20 cellular contexts compared by ENCODE assay signal in genomic region chr6:135887069-135887468, GRCh38. TPM values are rescaled to one million over a fixed set of nuclear protein-coding genes. Genes with fewer than 3 reads are reported as not detected.
DNase-seq lines count a peak whose midpoint lies in the region; ATAC-seq, FAIRE-seq and TF ChIP-seq lines count a peak whose summit lies in the region.
"Had no signal": no experiment of that assay in that cellular context is flagged by ENCODE, and none has a peak within 500 bp of the region (broad histone marks: within the 10 kb centered on the region; RNA-seq: fewer than 3 reads in every experiment).

No MANE protein-coding gene starts in this region.

- H2AFZ ChIP-seq in HepG2 (ENCODE audit: low read length): no peak overlapping the region

- intact Hi-C loops in HepG2 (cut with micrococcal nuclease; ENCODE audit: unreplicated experiment): no loop called here

- TF ChIP-seq CTCF in HepG2 (CRISPR knock-in tag; IDR thresholded peaks at IDR 0.05) (no peak), coronary artery (IDR thresholded peaks at IDR 0.05) (no peak)

- no peaks in the 10 kb centered on the region for H3K27me3 ChIP-seq in HepG2 (ENCODE audit: control insufficient read depth in 1 of 2, insufficient read depth in 2 of 2, low read length in 2 of 2)
- H3K27me3 ChIP-seq: BE2C had no signal

- no peaks in the 10 kb centered on the region for H3K9me3 ChIP-seq in HepG2 (ENCODE audit: low read length)
- H3K9me3 ChIP-seq: BE2C had no signal

- no peak for ATAC-seq in HepG2

- in situ Hi-C loops in HepG2 (cut with HindIII; ENCODE audit: extremely low pct_ligation_motif_present, low pct_unique_long_range_greater_than_20kb): no loop called here

- TF ChIP-seq EP300 in HepG2 (IDR thresholded peaks at IDR 0.05; ENCODE audit: low read depth in 2 of 2, low read length in 2 of 2): no peak
- no peak for TF ChIP-seq EP300 in HepG2 (CRISPR knock-in tag; IDR thresholded peaks at IDR 0.05; ENCODE audit: borderline replicate concordance)

- H3K4me3 ChIP-seq in HepG2 (replicated peaks in 1 of 3; ENCODE audit: insufficient read depth in 1 of 3, low read depth in 2 of 3, low read length in 3 of 3): no peak overlapping the region
- no peak overlapping the region for H3K4me3 ChIP-seq in coronary artery

- no TSS peak for BruUV-seq in HepG2 (replicated peaks; lab: Mats Ljungman, UMichigan)

- H3K9ac ChIP-seq in HepG2 (ENCODE audit: insufficient read depth, low read depth, low read length): no peak overlapping the region

- no peak for TF ChIP-seq POLR2A in HepG2 (IDR thresholded peaks at IDR 0.05; ENCODE audit: insufficient read depth in 1 of 2, low read depth in 2 of 2, low read length in 2 of 2)

- CTCF ChIA-PET in HepG2 (lab: Yijun Ruan, JAX; ENCODE audit: low intra/inter-chr PET ratio, low total read pairs): no interaction called here

- no peak for TF ChIP-seq RAD21 in HepG2 (CRISPR knock-in tag; IDR thresholded peaks at IDR 0.05)

- peak; percentile 13 for DNase-seq in DMS53 (lab: John Stamatoyannopoulos, UW)
- no peak for DNase-seq in DMS53 treated with DMSO at 0.1 percent for 48 hours (lab: John Stamatoyannopoulos, UW; ENCODE audit: unreplicated experiment)
- DNase-seq in NCI-H774 (lab: John Stamatoyannopoulos, UW): peak; percentile 31
- DNase-seq in HepG2 (ENCODE audit: low spot score): peak; percentile 10
- no peak for DNase-seq in COLO829 (ENCODE audit: low spot score)
- DNase-seq in coronary artery (ENCODE audit: low spot score): no peak
- DNase-seq in pons (ENCODE audit: low spot score): no peak
- DNase-seq: BE2C; C1 segment of cervical spinal cord; Calu3; CD4-positive, CD25-positive, alpha-beta regulatory T cell; CD8-positive, alpha-beta memory T cell; H9; KG1 had no signal

- FAIRE-seq in HepG2 (lab: Jason Lieb, UNC): no peak
- FAIRE-seq: G401.6, GM12891, GM19239, H1 had no signal

- POLR2A ChIA-PET in HepG2 (lab: Yijun Ruan, JAX): no interaction called here

- H3K4me1 ChIP-seq in HepG2 (ENCODE audit: insufficient read depth, low read length): peaks cover 11% of the 10 kb centered on the region; the same call in 1 of the 2 replicates
- H3K4me1 ChIP-seq: BE2C had no signal

- H3K36me3 ChIP-seq in HepG2 (replicated peaks in 1 of 2; ENCODE audit: control insufficient read depth in 1 of 2, insufficient read depth in 2 of 2, low read length in 2 of 2): no peaks in the 10 kb centered on the region
- H3K36me3 ChIP-seq: BE2C had no signal

- H3K4me2 ChIP-seq in HepG2 (ENCODE audit: low read depth, low read length): no peak overlapping the region

- no peaks in the 10 kb centered on the region for H3K79me2 ChIP-seq in HepG2 (ENCODE audit: insufficient read depth, low read length)

- H3K27ac ChIP-seq in HepG2 (ENCODE audit: extremely low read length, insufficient read depth, low read length) (no peak overlapping the region), coronary artery (no peak overlapping the region)
- H3K27ac ChIP-seq: 22Rv1 had no signal

- 0% methylated on average over 1 of the region's 1 CpG for WGBS in HepG2 (ENCODE audit: low lambda C conversion rate)

- H4K20me1 ChIP-seq in HepG2 (ENCODE audit: insufficient read depth, low read length): no peaks in the 10 kb centered on the region

TF ChIP-seq in HepG2, 621 proteins besides CTCF, POLR2A, EP300 and RAD21:
- TF ChIP-seq ZNF878 (CRISPR knock-in tag; IDR thresholded peaks at IDR 0.05) (no peak), SOX13 (IDR thresholded peaks at IDR 0.05) (no peak), SOX13 (CRISPR knock-in tag; conservative IDR thresholded peaks at IDR 0.05 in 1 of 2, IDR thresholded peaks at IDR 0.05 in 1 of 2) (peak in 1 of 2 experiments; percentile 55; a peak in 2 of 4 replicates)

RNA-seq across cellular contexts. Expression of gene PDE7B, which starts 35.6 kb away (rescaled TPM):
- total RNA-seq in HepG2 (2016; rRNA removed; fragmentation: Illumina TruSeq; extraction: Trizol): not detected in 2 replicates
- not detected in 2 replicates for total RNA-seq in HepG2 (2016; cell fraction: cytosol; rRNA removed; fragmentation: Illumina TruSeq; extraction: Trizol; ENCODE audit: low read depth)
- not detected in 2 replicates for total RNA-seq in HepG2 (2016; cell fraction: insoluble cytoplasmic fraction; rRNA removed; fragmentation: Illumina TruSeq; extraction: Trizol)
- not detected in 2 replicates for total RNA-seq in HepG2 (2016; cell fraction: membrane; rRNA removed; fragmentation: Illumina TruSeq; extraction: Trizol)
- not detected in 2 replicates for total RNA-seq in HepG2 (2016; cell fraction: nucleus; rRNA removed; fragmentation: Illumina TruSeq; extraction: Trizol)
- polyA plus RNA-seq in HepG2 (2011; rRNA removed): not detected in 2 replicates
- not detected in 2 replicates for polyA plus RNA-seq in HepG2 (2011; cell fraction: cytosol; rRNA removed)
- polyA plus RNA-seq in HepG2 (2011; cell fraction: nucleus; rRNA removed): not detected in 2 replicates
- polyA plus RNA-seq in HepG2 (2012): not detected in 2 replicates
- not detected in 2 replicates for polyA plus RNA-seq in HepG2 (2016; cell fraction: cytosol; fragmentation: Illumina TruSeq; extraction: Trizol; ENCODE audit: low read depth)
- polyA plus RNA-seq in HepG2 (2016; cell fraction: insoluble cytoplasmic fraction; fragmentation: Illumina TruSeq; extraction: Trizol; ENCODE audit: low read depth): not detected in 2 replicates
- polyA plus RNA-seq in HepG2 (2016; cell fraction: membrane; fragmentation: Illumina TruSeq; extraction: Trizol; ENCODE audit: low read depth): not detected in 2 replicates
- not detected in 2 replicates for polyA plus RNA-seq in HepG2 (2016; cell fraction: nucleus; fragmentation: Illumina TruSeq; extraction: Trizol; ENCODE audit: insufficient read depth, low read depth)
- polyA minus RNA-seq in HepG2 (2011; rRNA and poly(A)+ RNA removed; ENCODE audit: low replicate concordance): 14.3 TPM in 1 of 2 replicates, not detected in the other
- not detected in 2 replicates for polyA minus RNA-seq in HepG2 (2011; cell fraction: cytosol; rRNA and poly(A)+ RNA removed)
- not detected in 2 replicates for polyA minus RNA-seq in HepG2 (2011; cell fraction: nucleus; rRNA and poly(A)+ RNA removed)
- total RNA-seq: A673, H1, H9 had no signal
- polyA plus RNA-seq: H1 had no signal

Comparison
In these comparisons a context has a peak if more than half of its experiments do, and no peak if none do; other contexts are left out.
1. DNase-seq: peak in DMS53 (single experiment), NCI-H774 (single experiment) and HepG2 (single experiment); none in DMS53 treated with DMSO at 0.1 percent for 48 hours (single experiment), COLO829 (single experiment), coronary artery (single experiment) and pons (single experiment).